36 cellular contexts compared by ENCODE assay signal in genomic region chr7:142120474-142121000, GRCh38. TPM values are rescaled to one million over a fixed set of nuclear protein-coding genes. Genes with fewer than 3 reads are reported as not detected.
"Had no signal": no experiment of that assay in that cellular context is flagged by ENCODE, and none has a peak within 500 bp of the region (broad histone marks: within the 10 kb centered on the region; RNA-seq: fewer than 3 reads in every experiment).

No MANE protein-coding gene starts in this region.

- H3K4me1 ChIP-seq: adrenal gland, body of pancreas, left lung, right lobe of liver, thyroid gland, upper lobe of right lung had no signal

- DNase-seq: activated CD4-positive, alpha-beta T cell treated with anti-CD3 and anti-CD28 coated beads for 48 hours; activated CD4-positive, alpha-beta T cell treated with anti-CD3 and anti-CD28 coated beads, Interleukin-2, amount 50 U/mL, for 48 hours; activated CD8-positive, alpha-beta memory T cell treated with anti-CD3 and anti-CD28 coated beads for 24 hours; activated effector memory CD4-positive, alpha-beta T cell treated with Interleukin-2 at 50 U/mL for 16 hours; activated naive CD4-positive, alpha-beta T cell treated with anti-CD3 and anti-CD28 coated beads for 36 hours; activated naive CD8-positive, alpha-beta T cell treated with anti-CD3 and anti-CD28 coated beads for 36 hours; adrenal gland; aorta; body of pancreas; cerebellar nuclear complex; dorsolateral prefrontal cortex; effector memory CD4-positive, alpha-beta T cell; head of caudate nucleus; hypothalamus; kidney glomerular epithelial cell; left lung; posterior cingulate gyrus; right lobe of liver; stimulated activated CD4-positive, alpha-beta T cell treated with anti-CD3 and anti-CD28 coated beads, Interleukin-12 subunit alpha, Interleukin-12 subunit beta, amount 100 ng/mL, for 4 hours; stimulated activated CD4-positive, alpha-beta T cell treated with anti-CD3 and anti-CD28 coated beads, Interleukin-4, amount 100 ng/mL, for 1 hour; stomach; T-helper 1 cell; thyroid gland; upper lobe of right lung; WERI-Rb-1 had no signal

- H3K9me3 ChIP-seq: adrenal gland, body of pancreas, left lung, right lobe of liver, stomach, thyroid gland, upper lobe of right lung had no signal

- H3K4me3 Mint-ChIP-seq: activated naive CD4-positive, alpha-beta T cell treated with anti-CD3 and anti-CD28 coated beads for 36 hours; activated naive CD8-positive, alpha-beta T cell treated with anti-CD3 and anti-CD28 coated beads for 36 hours; nephron; T-helper 2 cell treated with Interferon-gamma antibody and Interleukin-4, amounts not matched to agents 5 μg/mL and 100 μg/mL, for 36 hours had no signal

- H3K36me3 ChIP-seq: adrenal gland, cardiac muscle cell, left lung, right lobe of liver, stomach, thyroid gland, upper lobe of right lung, WERI-Rb-1 had no signal

- H3K36me3 Mint-ChIP-seq: activated naive CD8-positive, alpha-beta T cell treated with anti-CD3 and anti-CD28 coated beads for 36 hours had no signal

- H3K27ac Mint-ChIP-seq: activated naive CD4-positive, alpha-beta T cell treated with anti-CD3 and anti-CD28 coated beads for 36 hours; activated naive CD8-positive, alpha-beta T cell treated with anti-CD3 and anti-CD28 coated beads for 36 hours; nephron; T-helper 2 cell treated with Interferon-gamma antibody and Interleukin-4, amounts not matched to agents 5 μg/mL and 100 μg/mL, for 36 hours had no signal

- H3K4me1 Mint-ChIP-seq: activated naive CD8-positive, alpha-beta T cell treated with anti-CD3 and anti-CD28 coated beads for 36 hours; nephron had no signal

- H3K9me3 Mint-ChIP-seq: activated naive CD4-positive, alpha-beta T cell treated with anti-CD3 and anti-CD28 coated beads for 36 hours; activated naive CD8-positive, alpha-beta T cell treated with anti-CD3 and anti-CD28 coated beads for 36 hours; nephron; T-helper 2 cell treated with Interferon-gamma antibody and Interleukin-4, amounts not matched to agents 5 μg/mL and 100 μg/mL, for 36 hours had no signal

- H3K4me3 ChIP-seq: adrenal gland, body of pancreas, cardiac muscle cell, coronary artery, dorsolateral prefrontal cortex, left lung, lung, right lobe of liver, stomach, thyroid gland, upper lobe of right lung had no signal

- H3K27me3 ChIP-seq: adrenal gland, body of pancreas, cardiac muscle cell, dorsolateral prefrontal cortex, left lung, right lobe of liver, stomach, thyroid gland, upper lobe of right lung had no signal

- ATAC-seq: activated CD4-positive, CD25-positive, alpha-beta regulatory T cell treated with anti-CD3 and anti-CD28 coated beads, Interleukin-2, amount 50 U/mL, for 24 hours; body of pancreas; left lung; right lobe of liver; upper lobe of right lung had no signal

- H3K27ac ChIP-seq: adrenal gland, body of pancreas, cardiac muscle cell, coronary artery, dorsolateral prefrontal cortex, left lung, right lobe of liver, thyroid gland, upper lobe of right lung, WERI-Rb-1 had no signal

RNA-seq across cellular contexts. Expression of gene MGAM2, which starts 9.0 kb away (rescaled TPM):
- total RNA-seq: activated naive CD4-positive, alpha-beta T cell treated with anti-CD3 and anti-CD28 coated beads for 36 hours; activated naive CD8-positive, alpha-beta T cell treated with anti-CD3 and anti-CD28 coated beads for 36 hours; adrenal gland; fibroblast of lung; fibroblast of villous mesenchyme; osteoblast; renal cortical epithelial cell; thyroid gland had no signal
- polyA plus RNA-seq: cardiac muscle cell, esophagus, fibroblast of lung had no signal
